ENCODE assay signal across 16 cellular contexts in the genomic region with DNA sequence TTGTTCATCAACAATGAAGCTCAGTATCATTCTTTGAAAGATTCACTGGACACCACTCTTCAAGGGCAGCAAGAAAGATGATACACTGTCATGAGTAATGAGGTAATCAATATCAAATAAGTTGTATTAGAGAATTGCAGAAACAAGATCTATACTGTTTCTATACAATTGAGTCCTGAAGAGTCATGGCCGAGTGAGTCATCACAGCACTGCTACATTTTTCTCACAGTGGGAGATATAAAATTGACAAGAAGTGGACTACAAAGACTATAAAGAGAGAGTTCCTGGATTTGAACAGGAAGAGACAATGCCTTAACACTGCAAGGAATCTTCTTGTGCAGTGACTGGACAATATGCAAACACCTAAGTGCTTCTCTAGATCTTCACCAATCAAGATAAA.
"Had no signal": no experiment of that assay in that cellular context is flagged by ENCODE, and none has a peak within 500 bp of the region (broad histone marks: within the 10 kb centered on the region; RNA-seq: fewer than 3 reads in every experiment).

No MANE protein-coding gene starts in this region.

- H3K9me3 ChIP-seq: heart left ventricle had no signal

- H3K9me3 Mint-ChIP-seq: activated T-helper 1 cell treated with anti-CD3 and anti-CD28 coated beads, Interleukin-12 subunit alpha, Interleukin-12 subunit beta, Interleukin-2, Interleukin-4 antibody, amounts not matched to agents 30 ng/mL and 10 ng/mL and 1 ng/mL, durations not matched to agents 14 hours and 24 hours and 36 hours; central memory CD8-positive, alpha-beta T cell; effector memory CD8-positive, alpha-beta T cell; T-cell had no signal

- H3K27ac Mint-ChIP-seq: activated CD8-positive, alpha-beta T cell treated with anti-CD3 and anti-CD28 coated beads, Interleukin-2, amount 10 ng/mL, durations not matched to agents 7 days and 5 days; activated T-helper 1 cell treated with anti-CD3 and anti-CD28 coated beads, Interleukin-12 subunit alpha, Interleukin-12 subunit beta, Interleukin-2, Interleukin-4 antibody, amounts not matched to agents 30 ng/mL and 10 ng/mL and 1 ng/mL, durations not matched to agents 14 hours and 24 hours and 36 hours; effector memory CD8-positive, alpha-beta T cell; T-cell had no signal

- H3K36me3 ChIP-seq: heart left ventricle, WERI-Rb-1 had no signal

- H3K4me1 Mint-ChIP-seq: central memory CD8-positive, alpha-beta T cell; T-cell had no signal

- ATAC-seq: activated CD8-positive, alpha-beta T cell treated with anti-CD3 and anti-CD28 coated beads, Interleukin-2, amount 10 ng/mL, durations not matched to agents 7 days and 5 days; effector memory CD8-positive, alpha-beta T cell; heart left ventricle; left ventricle myocardium superior; stimulated activated naive CD8-positive, alpha-beta T cell treated with anti-CD3 and anti-CD28 coated beads, Interleukin-15, Interleukin-2, amounts not matched to agents 100 U/mL and 50 U/mL, for 24 hours; T-cell had no signal

- FAIRE-seq: kidney had no signal

- H3K27me3 ChIP-seq: heart left ventricle had no signal

- H3K4me3 ChIP-seq: heart left ventricle had no signal

- H3K27ac ChIP-seq: heart left ventricle, WERI-Rb-1 had no signal

- DNase-seq: activated CD4-positive, alpha-beta T cell treated with anti-CD3 and anti-CD28 coated beads for 4 hours; activated CD8-positive, alpha-beta T cell treated with anti-CD3 and anti-CD28 coated beads, Interleukin-2, amount 10 ng/mL, durations not matched to agents 7 days and 5 days; activated naive CD4-positive, alpha-beta T cell treated with Interleukin-2 at 50 U/mL for 16 hours; effector memory CD8-positive, alpha-beta T cell; heart left ventricle; kidney; left ventricle myocardium superior; stimulated activated CD4-positive, alpha-beta T cell treated with anti-CD3 and anti-CD28 coated beads, Interleukin-4, amount 100 ng/mL, for 1 hour; stimulated activated CD8-positive, alpha-beta memory T cell treated with anti-CD3 and anti-CD28 coated beads, Interleukin-4, amount 100 ng/mL, for 48 hours; stimulated activated naive CD8-positive, alpha-beta T cell treated with anti-CD3 and anti-CD28 coated beads, Interleukin-15, Interleukin-2, amounts not matched to agents 100 U/mL and 50 U/mL, for 24 hours; T-cell; T1000; WERI-Rb-1 had no signal

- H3K36me3 Mint-ChIP-seq: T-cell had no signal

- H3K4me3 Mint-ChIP-seq: activated CD8-positive, alpha-beta T cell treated with anti-CD3 and anti-CD28 coated beads, Interleukin-2, amount 10 ng/mL, durations not matched to agents 7 days and 5 days; activated T-helper 1 cell treated with anti-CD3 and anti-CD28 coated beads, Interleukin-12 subunit alpha, Interleukin-12 subunit beta, Interleukin-2, Interleukin-4 antibody, amounts not matched to agents 30 ng/mL and 10 ng/mL and 1 ng/mL, durations not matched to agents 14 hours and 24 hours and 36 hours; central memory CD8-positive, alpha-beta T cell; effector memory CD8-positive, alpha-beta T cell; neural crest cell; T-cell had no signal
